ENCODE assay signal across 9 cellular contexts in genomic region chr17:49194297-49194607, GRCh38. TPM values are rescaled to one million over a fixed set of nuclear protein-coding genes. Genes with fewer than 3 reads are reported as not detected.
DNase-seq lines count a peak whose midpoint lies in the region; ATAC-seq, FAIRE-seq and TF ChIP-seq lines count a peak whose summit lies in the region.
"Had no signal": no experiment of that assay in that cellular context is flagged by ENCODE, and none has a peak within 500 bp of the region (broad histone marks: within the 10 kb centered on the region; RNA-seq: fewer than 3 reads in every experiment).

No MANE protein-coding gene starts in this region.

- H3K27ac ChIP-seq in SK-N-MC (peak overlapping the region; percentile 51; the same call in 1 of the 2 replicates), esophagus muscularis mucosa (replicated peaks in 1 of 4) (peak overlapping the region; percentile 91 to 99 (median 96)), smooth muscle cell (ENCODE audit: low read depth) (no peak overlapping the region)
- H3K27ac ChIP-seq: neutrophil had no signal

- H3K4me3 ChIP-seq in SK-N-MC (peak overlapping the region; percentile 99; the same call in 1 of the 2 replicates), esophagus muscularis mucosa (no peak overlapping the region), smooth muscle cell (no peak overlapping the region)

- H3K36me3 ChIP-seq in SK-N-MC (ENCODE audit: insufficient read depth, low read length) (no peaks in the 10 kb centered on the region), esophagus muscularis mucosa (no peaks in the 10 kb centered on the region), smooth muscle cell (ENCODE audit: low read depth) (no peaks in the 10 kb centered on the region)
- H3K36me3 ChIP-seq: neutrophil had no signal

- intact Hi-C loops in esophagus muscularis mucosa (cut with DNase I): no loop called here

- H3K9ac ChIP-seq in SK-N-MC (ENCODE audit: insufficient read length) (no peak overlapping the region), smooth muscle cell (ENCODE audit: low read depth) (no peak overlapping the region)

- no peaks in the 10 kb centered on the region for H4K20me1 ChIP-seq in smooth muscle cell (ENCODE audit: low read depth)

- H3K9me3 ChIP-seq in SK-N-MC (ENCODE audit: low read depth, low read length) (no peaks in the 10 kb centered on the region), esophagus muscularis mucosa (no peaks in the 10 kb centered on the region), smooth muscle cell (replicated peaks; ENCODE audit: low read depth) (no peaks in the 10 kb centered on the region)
- H3K9me3 ChIP-seq: neutrophil had no signal

- no peaks in the 10 kb centered on the region for H3K79me2 ChIP-seq in smooth muscle cell (ENCODE audit: low read depth)

- no peak for FAIRE-seq in GM12891 (lab: Jason Lieb, UNC)
- FAIRE-seq: colon had no signal

- 60% methylated on average over 3 of the region's 3 CpGs for WGBS in esophagus muscularis mucosa
- WGBS in smooth muscle cell (ENCODE audit: low lambda C conversion rate): 70% methylated on average over 2 of the region's 3 CpGs

- TF ChIP-seq EP300 in esophagus muscularis mucosa (IDR thresholded peaks at IDR 0.05): no peak

- TF ChIP-seq POLR2A in GM12891 (IDR thresholded peaks at IDR 0.05; ENCODE audit: low read depth, low read length) (no peak), esophagus muscularis mucosa (IDR thresholded peaks at IDR 0.05; ENCODE audit: low read depth) (no peak)

- peak overlapping the region; percentile 86 for H3K4me2 ChIP-seq in smooth muscle cell

- no peak overlapping the region for H2AFZ ChIP-seq in smooth muscle cell (ENCODE audit: low read depth)

- no peaks in the 10 kb centered on the region for H3K27me3 ChIP-seq in esophagus muscularis mucosa
- H3K27me3 ChIP-seq in smooth muscle cell (ENCODE audit: low read depth): no peaks in the 10 kb centered on the region

- H3K4me1 ChIP-seq in esophagus muscularis mucosa: peaks cover 0 to 17% (median 13%) of the 10 kb centered on the region in 4 donors
- H3K4me1 ChIP-seq in smooth muscle cell (ENCODE audit: low read depth): no peaks in the 10 kb centered on the region

- TF ChIP-seq CTCF in esophagus muscularis mucosa (IDR thresholded peaks at IDR 0.05) (no peak), smooth muscle cell (IDR thresholded peaks at IDR 0.05; ENCODE audit: borderline replicate concordance, insufficient read depth, poor library complexity, severe bottlenecking) (no peak)

- ATAC-seq in HG03442 (IDR thresholded peaks at IDR 0.05; ENCODE audit: unreplicated experiment) (no peak), GM18907 (IDR thresholded peaks at IDR 0.05; ENCODE audit: unreplicated experiment) (no peak)

- peaks cover 18% of the 10 kb centered on the region for H3F3A ChIP-seq in smooth muscle cell (ENCODE audit: low read depth)

- DNase-seq in GM12891 (ENCODE audit: insufficient read length, low spot score): no peak
- DNase-seq in SK-N-MC (ENCODE audit: low read depth, low spot score): no peak
- DNase-seq in esophagus muscularis mucosa (ENCODE audit: extremely low spot score): no peak
- DNase-seq in smooth muscle cell (lab: John Stamatoyannopoulos, UW; ENCODE audit: unreplicated experiment): no peak
- no peak for DNase-seq in kidney glomerular epithelial cell (lab: John Stamatoyannopoulos, UW)

TF ChIP-seq in GM12891, 5 proteins besides CTCF, POLR2A, EP300 and RAD21:
- TF ChIP-seq POU2F2 (IDR thresholded peaks at IDR 0.05; ENCODE audit: low read depth, low read length): no peak
- TF ChIP-seq SPI1 (IDR thresholded peaks at IDR 0.05; ENCODE audit: low read depth, low read length): peak; percentile 67

RNA-seq across cellular contexts. Expression of gene GNGT2, which starts 16.1 kb away (rescaled TPM):
- 36.5 TPM for polyA plus RNA-seq in GM12891 (2012; ENCODE audit: low read depth, missing spikeins)
- 1 to 10 TPM in 2 of 4 donors, under 1 TPM in 1, not detected in 1; 0.97 to 2.2 (median 2.1) TPM for total RNA-seq in esophagus muscularis mucosa
- 0.81 TPM in 1 of 2 replicates, not detected in the other for total RNA-seq in smooth muscle cell
- polyA plus RNA-seq in smooth muscle cell: 0.44 and 0.75 TPM in 2 replicates

RNA-seq across cellular contexts. Expression of gene ABI3, which starts 16.3 kb away (rescaled TPM):
- 34.6 TPM for polyA plus RNA-seq in GM12891 (2012; ENCODE audit: low read depth, missing spikeins)
- total RNA-seq in esophagus muscularis mucosa (1 to 10 TPM; 3.3 to 8.9 (median 6.3) TPM), smooth muscle cell (0.22 and 1.9 TPM in 2 replicates)
- 0.67 and 1.7 TPM in 2 replicates for polyA plus RNA-seq in smooth muscle cell

RNA-seq across cellular contexts. Expression of gene PHOSPHO1, which starts 36.3 kb away (rescaled TPM):
- polyA plus RNA-seq in GM12891 (2012; ENCODE audit: low read depth, missing spikeins): 1.0 TPM
- total RNA-seq in esophagus muscularis mucosa (1 to 10 TPM in 3 of 4 donors, not detected in 1; 1.2 to 1.5 (median 1.4) TPM), smooth muscle cell (3.0 and 4.1 TPM in 2 replicates)
- polyA plus RNA-seq in smooth muscle cell: 4.2 and 8.7 TPM in 2 replicates
